In genomic region chr12:15882055-15882971, GRCh38 we compare ENCODE assay signal across 8 cellular contexts. TPM values are rescaled to one million over a fixed set of nuclear protein-coding genes. Genes with fewer than 3 reads are reported as not detected.
DNase-seq lines count a peak whose midpoint lies in the region; ATAC-seq and TF ChIP-seq lines count a peak whose summit lies in the region.

A gene with protein sequence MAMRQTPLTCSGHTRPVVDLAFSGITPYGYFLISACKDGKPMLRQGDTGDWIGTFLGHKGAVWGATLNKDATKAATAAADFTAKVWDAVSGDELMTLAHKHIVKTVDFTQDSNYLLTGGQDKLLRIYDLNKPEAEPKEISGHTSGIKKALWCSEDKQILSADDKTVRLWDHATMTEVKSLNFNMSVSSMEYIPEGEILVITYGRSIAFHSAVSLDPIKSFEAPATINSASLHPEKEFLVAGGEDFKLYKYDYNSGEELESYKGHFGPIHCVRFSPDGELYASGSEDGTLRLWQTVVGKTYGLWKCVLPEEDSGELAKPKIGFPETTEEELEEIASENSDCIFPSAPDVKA (plus strand): TSS chr12:15882387. CDS start chr12:15882708, 321 bp downstream.

- H3K27ac ChIP-seq in Panc1 (ENCODE audit: low read length), result peak within 1 kb of the TSS; percentile 88
- peak within 1 kb of the TSS; percentile 97 to 99 for H3K27ac ChIP-seq in esophagus (ENCODE audit: low read depth in 2 of 2, low read length in 1 of 2)
- peak within 1 kb of the TSS; percentile 95 for H3K27ac ChIP-seq in muscle layer of colon (ENCODE audit: low read depth, low read length)

- POLR2A ChIA-PET in Panc1 (lab: Charles Lee), result no interaction called here

- TF ChIP-seq CTCF in Panc1 (IDR thresholded peaks at IDR 0.05), result no peak

- CTCF ChIA-PET in Panc1 (lab: Charles Lee), result no interaction called here

- no peaks in the 10 kb centered on the region for H3K9me3 Mint-ChIP-seq in activated T-cell treated with anti-CD3 and anti-CD28 coated beads, Interleukin-2, amount 50 U/mL, for 4 hours

- peak within 1 kb of the TSS; percentile 79 to 86 for H3K4me3 ChIP-seq in Panc1 (ENCODE audit: low read depth in 2 of 2, low read length in 2 of 2)
- peak within 1 kb of the TSS; percentile 73 to 87 for H3K4me3 ChIP-seq in esophagus (ENCODE audit: low read depth in 1 of 2, low read length in 2 of 2)
- H3K4me3 ChIP-seq in muscle layer of colon (ENCODE audit: low read depth in 1 of 2, low read length in 2 of 2), result peak within 1 kb of the TSS; percentile 75 to 96

- peaks cover 4% of the 10 kb centered on the region for H3K36me3 ChIP-seq in Panc1 (ENCODE audit: control insufficient read depth, insufficient read depth, low read length)
- peaks cover 0 to 6% of the 10 kb centered on the region in 2 donors for H3K36me3 ChIP-seq in esophagus (ENCODE audit: control insufficient read depth in 2 of 2, insufficient read depth in 2 of 2, low read length in 1 of 2)
- H3K36me3 ChIP-seq in muscle layer of colon (ENCODE audit: insufficient read depth, low read length), result peaks cover 7% of the 10 kb centered on the region

- H3K27me3 Mint-ChIP-seq in activated T-cell treated with anti-CD3 and anti-CD28 coated beads, Interleukin-2, amount 50 U/mL, for 4 hours (ENCODE audit: low read depth), result no peaks in the 10 kb centered on the region

- TSS peak; percentile 61 for BruUV-seq in Panc1 (replicated peaks; lab: Mats Ljungman, UMichigan)

- no peaks in the 10 kb centered on the region for H3K27me3 ChIP-seq in Panc1 (ENCODE audit: control insufficient read depth, insufficient read depth, low read length)
- no peaks in the 10 kb centered on the region for H3K27me3 ChIP-seq in esophagus (ENCODE audit: control insufficient read depth in 1 of 2, insufficient read depth in 2 of 2, low read length in 2 of 2)
- H3K27me3 ChIP-seq in muscle layer of colon (ENCODE audit: control insufficient read depth in 1 of 2, insufficient read depth in 2 of 2, low read length in 2 of 2), result no peaks in the 10 kb centered on the region

- in situ Hi-C loops in Panc1 (cut with HindIII; ENCODE audit: low pct_unique_long_range_greater_than_20kb, low sequenced_read_pairs), result no loop called here

- ATAC-seq in GM21723 (IDR thresholded peaks at IDR 0.05; ENCODE audit: unreplicated experiment) (peak; percentile 95), Panc1 (peak; percentile 96)
- ATAC-seq in activated T-cell treated with anti-CD3 and anti-CD28 coated beads, Interleukin-2, amount 50 U/mL, for 4 hours, result peak; percentile 98

- H3K9me3 ChIP-seq in Panc1 (ENCODE audit: control insufficient read depth, insufficient read depth, low read depth, low read length), result no peaks in the 10 kb centered on the region
- no peaks in the 10 kb centered on the region for H3K9me3 ChIP-seq in esophagus (ENCODE audit: control insufficient read depth in 2 of 2, insufficient read depth in 1 of 2, low read depth in 1 of 2, low read length in 1 of 2)
- H3K9me3 ChIP-seq in muscle layer of colon (ENCODE audit: low read length), result no peaks in the 10 kb centered on the region

- H3K4me3 Mint-ChIP-seq in activated T-cell treated with anti-CD3 and anti-CD28 coated beads, Interleukin-2, amount 50 U/mL, for 4 hours, result peak within 1 kb of the TSS; percentile 99

- 0% methylated on average over 66 of the region's 66 CpGs for WGBS in esophagus, 2 donors

- intact Hi-C loops in Panc1 (cut with micrococcal nuclease; ENCODE audit: unreplicated experiment), result no loop called here

- peaks cover 47% of the 10 kb centered on the region for H3K4me1 Mint-ChIP-seq in activated T-cell treated with anti-CD3 and anti-CD28 coated beads, Interleukin-2, amount 50 U/mL, for 4 hours (ENCODE audit: low read depth)

- H3K9ac ChIP-seq in muscle layer of colon (ENCODE audit: low read length), result peak within 1 kb of the TSS; percentile 98

- peaks cover 12% of the 10 kb centered on the region for H3K4me1 ChIP-seq in Panc1 (ENCODE audit: control insufficient read depth, insufficient read depth, low read length)
- no peaks in the 10 kb centered on the region for H3K4me1 ChIP-seq in esophagus (ENCODE audit: control insufficient read depth in 2 of 2, insufficient read depth in 2 of 2, low read length in 1 of 2)
- peaks cover 23% of the 10 kb centered on the region for H3K4me1 ChIP-seq in muscle layer of colon (ENCODE audit: insufficient read depth, low read length)

- H3K36me3 Mint-ChIP-seq in activated T-cell treated with anti-CD3 and anti-CD28 coated beads, Interleukin-2, amount 50 U/mL, for 4 hours (ENCODE audit: insufficient read depth), result peaks cover 35% of the 10 kb centered on the region

- DNase-seq in DMS53 (lab: John Stamatoyannopoulos, UW), result peak; percentile 100
- peak; percentile 47 for DNase-seq in KG1 (lab: John Stamatoyannopoulos, UW)
- peak; percentile 75 for DNase-seq in Panc1 (ENCODE audit: low read depth, low spot score)
- peak; percentile 94 for DNase-seq in activated T-cell treated with anti-CD3 and anti-CD28 coated beads, Interleukin-2, amount 50 U/mL, for 4 hours
- DNase-seq in stimulated activated CD8-positive, alpha-beta memory T cell treated with anti-CD3 and anti-CD28 coated beads, Interleukin-7, amount 100 ng/mL, for 24 hours (ENCODE audit: low read depth), result peak; percentile 89

RNA-seq across cellular contexts. Expression of the gene that starts here (rescaled TPM):
- 99.4 TPM for total RNA-seq in Panc1 (2021; ENCODE audit: unreplicated experiment)
- polyA plus RNA-seq in Panc1 (2012; ENCODE audit: insufficient read length), result 72.5 TPM
- total RNA-seq in activated T-cell treated with anti-CD3 and anti-CD28 coated beads, Interleukin-2, amount 50 U/mL, for 4 hours, result 100 to 1,000 TPM; 209 to 233 (median 217) TPM
- 10 to 100 TPM; 65.5 to 80.7 TPM for polyA plus RNA-seq in esophagus

Comparison
In these comparisons a context has a peak if more than half of its experiments do, and no peak if none do; other contexts are left out.
1. Peak in every context shown above with its lines: DNase-seq, ATAC-seq, H3K4me3 ChIP-seq and H3K27ac ChIP-seq.
2. DNase-seq: peak in every context shown above with its lines; median percentile 100 in DMS53; 94 in activated T-cell treated with anti-CD3 and anti-CD28 coated beads, Interleukin-2, amount 50 U/mL, for 4 hours; 89 in stimulated activated CD8-positive, alpha-beta memory T cell treated with anti-CD3 and anti-CD28 coated beads, Interleukin-7, amount 100 ng/mL, for 24 hours; 75 in Panc1; 47 in KG1.